In the genomic region with DNA sequence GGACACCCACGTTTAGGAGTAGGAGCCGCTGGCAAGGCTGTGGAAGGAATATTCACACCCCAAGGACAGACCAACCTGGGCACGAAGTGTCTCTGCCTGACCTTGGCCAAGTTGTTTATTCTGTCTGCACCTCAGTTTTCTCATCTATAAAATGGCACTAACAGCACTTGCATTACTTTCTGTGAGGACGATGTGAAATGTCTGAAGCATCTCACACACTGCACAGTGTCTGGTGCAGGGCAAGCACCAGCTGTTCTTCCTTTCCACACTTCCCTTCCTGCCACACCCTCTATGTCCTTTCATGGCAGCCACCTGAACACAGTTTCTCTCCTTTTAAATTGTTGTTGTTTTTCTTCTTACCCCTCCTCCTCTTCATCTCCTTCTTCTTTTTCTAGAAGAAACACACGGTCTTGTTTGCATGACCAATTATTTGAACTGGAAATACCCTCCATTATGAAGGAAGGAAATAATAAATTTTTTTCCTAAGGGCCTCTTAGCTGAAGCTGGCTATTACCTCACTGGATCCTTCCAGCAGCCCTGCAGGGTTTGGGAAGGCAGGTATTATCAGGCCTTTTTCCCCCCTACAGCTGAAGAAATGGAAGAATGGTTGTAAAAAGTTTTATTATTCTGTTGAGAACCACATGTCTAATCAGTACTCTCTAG, we compare ENCODE assay signal across 9 cellular contexts. TPM values are rescaled to one million over a fixed set of nuclear protein-coding genes. Genes with fewer than 3 reads are reported as not detected.
DNase-seq lines count a peak whose midpoint lies in the region; ATAC-seq and TF ChIP-seq lines count a peak whose summit lies in the region.
"Had no signal": no experiment of that assay in that cellular context is flagged by ENCODE, and none has a peak within 500 bp of the region (broad histone marks: within the 10 kb centered on the region; RNA-seq: fewer than 3 reads in every experiment).

No MANE protein-coding gene starts in this region.

- CTCF ChIA-PET in MCF 10A (lab: Yijun Ruan, JAX) = interaction anchor here (0.8 to 8.0 kb wide), 9 partner anchors 9 to 116 kb away, joined by 3 to 89 read pairs (median 4); a partner anchor contains a TSS

- H3K9ac ChIP-seq in KMS-11 = peak overlapping the region; percentile 76; the same call in 1 of the 2 replicates

- peak overlapping the region; percentile 2 for H3K27ac Mint-ChIP-seq in MCF 10A (ENCODE audit: low read depth, unreplicated experiment)

- DNase-seq in MCF 10A (ENCODE audit: unreplicated experiment) (peak; percentile 43), renal cortical epithelial cell (ENCODE audit: low read depth) (peak; percentile 64), NCI-H2107 treated with DMSO at 0.1 percent for 48 hours (lab: John Stamatoyannopoulos, UW; ENCODE audit: unreplicated experiment) (no peak), NCI-H345 (lab: John Stamatoyannopoulos, UW) (no peak)
- no peak for DNase-seq in stimulated activated CD4-positive, alpha-beta T cell treated with anti-CD3 and anti-CD28 coated beads, Interleukin-2, amount 100 ng/mL, for 48 hours

- BruUV-seq in MCF 10A (replicated peaks; lab: Mats Ljungman, UMichigan) = no TSS peak

- H3K27me3 Mint-ChIP-seq in MCF 10A (ENCODE audit: insufficient read depth, unreplicated experiment) = no peaks in the 10 kb centered on the region

- POLR2A ChIA-PET in MCF 10A (lab: Yijun Ruan, JAX) = interaction anchor here (0.6 to 8.7 kb wide), 10 partner anchors 10 to 787 kb away, joined by 3 to 167 read pairs (median 4); a partner anchor contains a TSS

- peaks cover 6% of the 10 kb centered on the region for H3K36me3 Mint-ChIP-seq in MCF 10A (ENCODE audit: insufficient read depth, unreplicated experiment)

- H3K4me1 Mint-ChIP-seq in MCF 10A (ENCODE audit: insufficient read depth, unreplicated experiment) = peaks cover 48% of the 10 kb centered on the region

- H3K9me3 Mint-ChIP-seq in MCF 10A (ENCODE audit: unreplicated experiment) = no peaks in the 10 kb centered on the region

- TF ChIP-seq CTCF in KMS-11 (conservative IDR thresholded peaks at IDR 0.05; ENCODE audit: low read depth, low read length) (no peak), MCF 10A (IDR thresholded peaks at IDR 0.05; ENCODE audit: unreplicated experiment) (no peak)

- peak overlapping the region; percentile 60 for H3K4me2 ChIP-seq in KMS-11

- no peaks in the 10 kb centered on the region for H3K27me3 ChIP-seq in ACC112 (ENCODE audit: insufficient read depth, low read length)
- H3K27me3 ChIP-seq in KMS-11 (ENCODE audit: insufficient read depth, low read depth) = no peaks in the 10 kb centered on the region
- H3K27me3 ChIP-seq: cardiac muscle cell had no signal

- H3K79me2 ChIP-seq in ACC112 (ENCODE audit: control insufficient read depth, insufficient read depth, low read length, unreplicated experiment) (no peaks in the 10 kb centered on the region), KMS-11 (ENCODE audit: insufficient read depth, low read depth) (no peaks in the 10 kb centered on the region)

- H4K20me1 ChIP-seq in KMS-11 (ENCODE audit: insufficient read depth) = no peaks in the 10 kb centered on the region

- no peaks in the 10 kb centered on the region for H3K36me3 ChIP-seq in ACC112 (ENCODE audit: insufficient read depth, low read length)
- no peaks in the 10 kb centered on the region for H3K36me3 ChIP-seq in KMS-11 (ENCODE audit: insufficient read depth)
- H3K36me3 ChIP-seq: cardiac muscle cell had no signal

- ATAC-seq in GM19043 (IDR thresholded peaks at IDR 0.05; ENCODE audit: low read depth, unreplicated experiment) = peak; percentile 31

- H3K4me3 ChIP-seq in ACC112 (ENCODE audit: low read depth, low read length) (0 out of 2 replicates have a peak overlapping the region, but pooled peaks have one; percentile 6), KMS-11 (IDR thresholded peaks at IDR 0.05; ENCODE audit: insufficient read depth, low read depth, low read length) (no peak overlapping the region)
- H3K4me3 ChIP-seq: cardiac muscle cell had no signal

- peak overlapping the region; percentile 31 for H3K4me3 Mint-ChIP-seq in MCF 10A (ENCODE audit: unreplicated experiment)

- H3K4me1 ChIP-seq in ACC112 (ENCODE audit: control insufficient read depth, insufficient read depth, low read length, unreplicated experiment) = peaks cover 53% of the 10 kb centered on the region
- H3K4me1 ChIP-seq in KMS-11 (ENCODE audit: low read depth, poor library complexity, severe bottlenecking) = peaks cover 95% of the 10 kb centered on the region

- intact Hi-C loops in MCF 10A (cut with micrococcal nuclease) = no loop called here

- H3K27ac ChIP-seq in ACC112 (ENCODE audit: low read depth, low read length) = peak overlapping the region; percentile 43
- H3K27ac ChIP-seq in KMS-11 = peak overlapping the region; percentile 78
- H3K27ac ChIP-seq: cardiac muscle cell had no signal

- H2AFZ ChIP-seq in ACC112 (ENCODE audit: low read length, unreplicated experiment) = peak overlapping the region; percentile 17
- H2AFZ ChIP-seq in KMS-11 (ENCODE audit: low read depth) = peak overlapping the region; percentile 89; the same call in 1 of the 2 replicates

RNA-seq across cellular contexts. Expression of a gene that starts 42.9 kb away (rescaled TPM):
- total RNA-seq in MCF 10A (2022) (1.9 and 3.0 TPM in 2 replicates), renal cortical epithelial cell (7.5 and 8.3 TPM in 2 replicates)

RNA-seq across cellular contexts. Expression of a gene that starts 51.9 kb away (rescaled TPM):
- total RNA-seq in MCF 10A (2022) = 73.4 and 76.5 TPM in 2 replicates
- 16.3 and 81.9 TPM in 2 replicates for total RNA-seq in renal cortical epithelial cell

Comparison
In these comparisons a context has a peak if more than half of its experiments do, and no peak if none do; other contexts are left out.
1. DNase-seq: peak in MCF 10A (single experiment) and renal cortical epithelial cell (single experiment); none in NCI-H2107 treated with DMSO at 0.1 percent for 48 hours (single experiment), stimulated activated CD4-positive, alpha-beta T cell treated with anti-CD3 and anti-CD28 coated beads, Interleukin-2, amount 100 ng/mL, for 48 hours (0 of 2) and NCI-H345 (single experiment).